Comparison of ENCODE assay signal across 15 cellular contexts in the genomic region with DNA sequence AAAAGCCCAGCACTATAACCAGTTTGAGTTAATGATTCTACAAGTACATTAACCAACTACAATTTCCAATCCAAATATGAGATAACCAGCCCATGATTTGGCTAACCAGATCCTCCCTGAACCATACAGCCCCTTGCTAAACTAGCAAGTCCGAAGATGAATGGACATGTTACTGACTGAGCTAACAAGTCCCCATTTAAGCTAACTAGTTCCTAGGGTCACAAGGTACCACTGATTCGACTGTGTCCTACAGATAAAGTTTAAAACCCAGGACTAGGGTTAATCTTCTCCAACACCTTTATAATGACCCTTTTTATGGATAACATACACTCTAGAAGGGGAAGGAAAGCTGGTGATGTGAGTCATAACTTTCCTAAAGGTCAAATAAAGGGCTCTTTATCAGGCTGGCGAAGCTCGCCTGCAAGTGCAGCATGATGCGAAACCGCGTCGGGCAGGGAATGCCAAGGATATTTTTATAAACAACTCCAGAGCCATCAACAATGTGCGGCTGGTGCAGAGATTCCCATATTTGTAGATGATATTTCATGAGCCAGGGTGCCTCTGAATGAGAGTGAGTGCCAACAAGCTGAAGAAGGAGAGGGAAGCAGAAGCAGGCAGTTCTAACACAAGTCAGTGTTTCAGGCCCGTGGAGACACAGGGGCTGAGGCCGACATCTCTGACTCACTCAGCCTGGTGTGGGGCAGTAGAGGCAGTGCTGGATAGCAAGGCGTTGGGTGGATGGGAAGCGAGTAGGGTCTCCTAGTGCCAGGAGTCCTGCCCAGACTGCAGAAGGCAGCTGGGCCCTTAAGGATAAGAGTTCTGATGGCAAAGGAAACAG.
DNase-seq lines count a peak whose midpoint lies in the region; ATAC-seq and TF ChIP-seq lines count a peak whose summit lies in the region.
"Had no signal": no experiment of that assay in that cellular context is flagged by ENCODE, and none has a peak within 500 bp of the region (broad histone marks: within the 10 kb centered on the region; RNA-seq: fewer than 3 reads in every experiment).

No MANE protein-coding gene starts in this region.

- H3K4me1 ChIP-seq in mucosa of descending colon (ENCODE audit: low read depth) = no peaks in the 10 kb centered on the region
- H3K4me1 ChIP-seq in Caco-2 = peaks cover 24% of the 10 kb centered on the region
- H3K4me1 ChIP-seq in naive thymus-derived CD4-positive, alpha-beta T cell (ENCODE audit: control insufficient read depth in 2 of 2, insufficient read depth in 2 of 2, low read length in 2 of 2) = no peaks in the 10 kb centered on the region

- H3K27ac ChIP-seq in naive thymus-derived CD4-positive, alpha-beta T cell (ENCODE audit: low read depth, low read length) = no peak overlapping the region

- no TSS peak for BruUV-seq in Caco-2 (replicated peaks; lab: Mats Ljungman, UMichigan)

- POLR2A ChIA-PET in Caco-2 (lab: Charles Lee) = no interaction called here
- POLR2A ChIA-PET in naive thymus-derived CD4-positive, alpha-beta T cell (lab: Charles Lee) = no interaction called here

- H3K27ac Mint-ChIP-seq in Caco-2 (ENCODE audit: unreplicated experiment) = no peak overlapping the region
- H3K27ac Mint-ChIP-seq in naive thymus-derived CD4-positive, alpha-beta T cell = no peak overlapping the region
- H3K27ac Mint-ChIP-seq: activated naive CD8-positive, alpha-beta T cell treated with anti-CD3 and anti-CD28 coated beads for 36 hours; nephron had no signal

- no peak for TF ChIP-seq CTCF in mucosa of descending colon (IDR thresholded peaks at IDR 0.05)
- TF ChIP-seq CTCF in Caco-2 (IDR thresholded peaks at IDR 0.05; ENCODE audit: insufficient read depth in 1 of 2, low read depth in 1 of 2, low read length in 1 of 2, severe bottlenecking in 1 of 2, unreplicated experiment in 1 of 2) = no peak

- intact Hi-C loops in mucosa of descending colon (cut with DNase I, micrococcal nuclease) = loop anchor here in 1 of 2 donors (10.0 kb wide), 1 partner anchor 447 kb away; no protein-coding TSS in a partner anchor
- intact Hi-C loops in Caco-2 (cut with micrococcal nuclease; ENCODE audit: unreplicated experiment) = no loop called here
- intact Hi-C loops in naive thymus-derived CD4-positive, alpha-beta T cell (cut with micrococcal nuclease) = no loop called here

- no peak overlapping the region for H3K4me3 Mint-ChIP-seq in Caco-2 (ENCODE audit: unreplicated experiment)
- no peak overlapping the region for H3K4me3 Mint-ChIP-seq in naive thymus-derived CD4-positive, alpha-beta T cell
- H3K4me3 Mint-ChIP-seq: activated naive CD8-positive, alpha-beta T cell treated with anti-CD3 and anti-CD28 coated beads for 36 hours; nephron had no signal

- CTCF ChIA-PET in Caco-2 (lab: Charles Lee) = interaction anchor here (0.6 kb wide), 1 partner anchor 99 kb away, joined by 3 read pairs; no protein-coding TSS in a partner anchor
- CTCF ChIA-PET in naive thymus-derived CD4-positive, alpha-beta T cell (lab: Charles Lee) = no interaction called here

- H3K4me3 ChIP-seq in mucosa of descending colon (no peak overlapping the region), Caco-2 (ENCODE audit: low read depth, low read length) (no peak overlapping the region)
- no peak overlapping the region for H3K4me3 ChIP-seq in naive thymus-derived CD4-positive, alpha-beta T cell (ENCODE audit: low read length)
- H3K4me3 ChIP-seq: BLaER1 had no signal

- H3K9me3 Mint-ChIP-seq in Caco-2 (ENCODE audit: unreplicated experiment) = no peaks in the 10 kb centered on the region
- no peaks in the 10 kb centered on the region for H3K9me3 Mint-ChIP-seq in naive thymus-derived CD4-positive, alpha-beta T cell
- H3K9me3 Mint-ChIP-seq: activated naive CD8-positive, alpha-beta T cell treated with anti-CD3 and anti-CD28 coated beads for 36 hours; nephron had no signal

- H3K36me3 ChIP-seq in mucosa of descending colon (ENCODE audit: low read depth) = no peaks in the 10 kb centered on the region
- no peaks in the 10 kb centered on the region for H3K36me3 ChIP-seq in Caco-2 (ENCODE audit: control insufficient read depth, insufficient read depth, low read length)
- H3K36me3 ChIP-seq in naive thymus-derived CD4-positive, alpha-beta T cell (ENCODE audit: control insufficient read depth in 2 of 3, insufficient read depth in 3 of 3, low read length in 3 of 3) = no peaks in the 10 kb centered on the region
- H3K36me3 ChIP-seq: BLaER1 had no signal

- H3K9me3 ChIP-seq in mucosa of descending colon (no peaks in the 10 kb centered on the region), Caco-2 (no peaks in the 10 kb centered on the region)
- H3K9me3 ChIP-seq in naive thymus-derived CD4-positive, alpha-beta T cell (ENCODE audit: control insufficient read depth in 2 of 3, low read length in 3 of 3) = no peaks in the 10 kb centered on the region
- H3K9me3 ChIP-seq: BLaER1 had no signal

- ATAC-seq in mucosa of descending colon (peak; percentile 67), GM19328 (IDR thresholded peaks at IDR 0.05; ENCODE audit: unreplicated experiment) (no peak)
- no peak for ATAC-seq in naive thymus-derived CD4-positive, alpha-beta T cell
- ATAC-seq: stimulated activated naive CD8-positive, alpha-beta T cell treated with anti-CD3 and anti-CD28 coated beads, Interleukin-15, Interleukin-2, amounts not matched to agents 100 U/mL and 50 U/mL, for 24 hours had no signal

- H3K4me1 Mint-ChIP-seq in Caco-2 (ENCODE audit: low read depth, unreplicated experiment) = peaks cover 31% of the 10 kb centered on the region
- peaks cover 0 to 10% (median 0%) of the 10 kb centered on the region in 7 donors for H3K4me1 Mint-ChIP-seq in naive thymus-derived CD4-positive, alpha-beta T cell
- H3K4me1 Mint-ChIP-seq: activated naive CD8-positive, alpha-beta T cell treated with anti-CD3 and anti-CD28 coated beads for 36 hours had no signal

- H3K27me3 ChIP-seq in Caco-2 (replicated peaks; ENCODE audit: control insufficient read depth, insufficient read depth, low read length) = no peaks in the 10 kb centered on the region
- no peaks in the 10 kb centered on the region for H3K27me3 ChIP-seq in naive thymus-derived CD4-positive, alpha-beta T cell (ENCODE audit: control insufficient read depth in 2 of 2, insufficient read depth in 2 of 2, low read length in 2 of 2)
- H3K27me3 ChIP-seq: BLaER1 had no signal

- no peaks in the 10 kb centered on the region for H3K27me3 Mint-ChIP-seq in Caco-2 (ENCODE audit: insufficient read depth, unreplicated experiment)
- H3K27me3 Mint-ChIP-seq in naive thymus-derived CD4-positive, alpha-beta T cell = peaks cover 0 to 6% (median 0%) of the 10 kb centered on the region in 5 donors

- DNase-seq in H4 (ENCODE audit: low spot score) (peak; percentile 84), fibroblast of gingiva (ENCODE audit: low read depth) (peak; percentile 7), mucosa of descending colon (peak in 2 of 3 donors; percentile 31 to 38), superior temporal gyrus (ENCODE audit: extremely low spot score) (peak; percentile 38), NCI-H1417 treated with DMSO at 0.1 percent for 48 hours (lab: John Stamatoyannopoulos, UW) (no peak), Caco-2 (no peak)
- no peak for DNase-seq in naive thymus-derived CD4-positive, alpha-beta T cell
- DNase-seq: activated naive CD8-positive, alpha-beta T cell treated with anti-CD3 and anti-CD28 coated beads for 36 hours; effector CD4-positive, alpha-beta T cell; GF-D8; NCI-H1417; stimulated activated naive CD8-positive, alpha-beta T cell treated with anti-CD3 and anti-CD28 coated beads, Interleukin-15, Interleukin-2, amounts not matched to agents 100 U/mL and 50 U/mL, for 24 hours had no signal

- H3K36me3 Mint-ChIP-seq in Caco-2 (ENCODE audit: insufficient read depth, unreplicated experiment) = no peaks in the 10 kb centered on the region
- no peaks in the 10 kb centered on the region for H3K36me3 Mint-ChIP-seq in naive thymus-derived CD4-positive, alpha-beta T cell
- H3K36me3 Mint-ChIP-seq: activated naive CD8-positive, alpha-beta T cell treated with anti-CD3 and anti-CD28 coated beads for 36 hours had no signal

Comparison
In these comparisons a context has a peak if more than half of its experiments do, and no peak if none do; other contexts are left out.
1. DNase-seq: peak in H4 (single experiment), fibroblast of gingiva (single experiment), mucosa of descending colon (2 of 3) and superior temporal gyrus (single experiment); none in NCI-H1417 treated with DMSO at 0.1 percent for 48 hours (single experiment), Caco-2 (0 of 2) and naive thymus-derived CD4-positive, alpha-beta T cell (0 of 9).